In the genomic region with DNA sequence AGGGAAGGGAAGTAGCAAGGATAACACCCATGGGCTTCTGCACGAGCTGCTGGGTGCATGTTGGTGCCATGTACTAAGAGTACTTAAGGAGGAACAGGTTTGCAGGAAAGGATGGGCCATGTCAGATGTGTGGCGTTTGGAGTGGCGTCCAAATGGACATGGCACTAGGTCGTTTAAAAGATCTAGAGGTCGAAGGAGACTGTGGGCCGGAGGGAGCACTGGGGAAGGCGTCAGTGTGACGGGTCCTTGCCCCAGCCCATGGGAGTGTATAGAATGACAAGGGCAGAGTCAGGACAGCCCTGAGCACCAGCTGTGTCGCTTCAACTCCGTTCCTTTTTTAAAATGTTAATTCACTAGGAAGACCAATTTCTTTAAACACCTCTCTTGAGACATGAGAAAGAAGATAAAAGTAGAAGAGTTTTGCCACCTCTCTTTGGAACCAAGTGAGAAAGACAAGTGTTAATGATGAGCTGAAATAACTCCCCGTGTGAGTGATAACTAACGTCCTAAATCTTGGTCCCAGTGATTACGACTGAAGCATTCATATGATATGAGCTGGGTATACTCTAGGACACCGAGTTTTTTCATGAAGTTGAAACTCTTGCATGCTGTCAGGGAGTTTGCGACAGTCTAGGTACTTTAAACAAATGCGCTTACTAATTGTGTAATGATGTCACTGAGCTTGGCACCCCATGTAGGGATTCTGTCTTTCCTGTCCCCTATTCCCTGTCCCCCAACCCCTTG, we compare ENCODE assay signal across 13 cellular contexts. TPM values are rescaled to one million over a fixed set of nuclear protein-coding genes. Genes with fewer than 3 reads are reported as not detected.
DNase-seq lines count a peak whose midpoint lies in the region; ATAC-seq and TF ChIP-seq lines count a peak whose summit lies in the region.
"Had no signal": no experiment of that assay in that cellular context is flagged by ENCODE, and none has a peak within 500 bp of the region (broad histone marks: within the 10 kb centered on the region; RNA-seq: fewer than 3 reads in every experiment).

No MANE protein-coding gene starts in this region.

- H3K9me3 ChIP-seq in gastroesophageal sphincter (no peaks in the 10 kb centered on the region), osteoblast (ENCODE audit: low read depth, low read length) (no peaks in the 10 kb centered on the region), vagina (no peaks in the 10 kb centered on the region)

- H3K36me3 Mint-ChIP-seq in activated CD8-positive, alpha-beta memory T cell treated with anti-CD3 and anti-CD28 coated beads, Interleukin-2, amount 10 ng/mL, durations not matched to agents 7 days and 5 days, result peaks cover 4% of the 10 kb centered on the region

- H4K20me1 ChIP-seq in osteoblast (ENCODE audit: insufficient read depth, low read length), result no peaks in the 10 kb centered on the region

- TF ChIP-seq POLR2A in gastroesophageal sphincter (IDR thresholded peaks at IDR 0.05) (no peak), vagina (IDR thresholded peaks at IDR 0.05) (no peak)

- peaks cover 0 to 57% (median 30%) of the 10 kb centered on the region in 3 donors for H3K4me1 ChIP-seq in gastroesophageal sphincter
- peaks cover 27% of the 10 kb centered on the region for H3K4me1 ChIP-seq in osteoblast (ENCODE audit: insufficient read depth, low read length)
- H3K4me1 ChIP-seq in vagina, result peaks cover 33% of the 10 kb centered on the region

- H3K79me2 ChIP-seq in osteoblast (ENCODE audit: insufficient read depth, low read length), result peaks cover 3% of the 10 kb centered on the region

- H3K36me3 ChIP-seq in gastroesophageal sphincter, result peaks cover 0 to 35% of the 10 kb centered on the region in 2 donors
- peaks cover 11% of the 10 kb centered on the region for H3K36me3 ChIP-seq in osteoblast (ENCODE audit: insufficient read depth, low read length)
- H3K36me3 ChIP-seq in vagina, result peaks cover 0 to 18% of the 10 kb centered on the region in 2 donors

- no peak overlapping the region for H3K4me3 ChIP-seq in gastroesophageal sphincter
- no peak overlapping the region for H3K4me3 ChIP-seq in osteoblast (ENCODE audit: insufficient read depth, low read length)
- H3K4me3 ChIP-seq in vagina, result no peak overlapping the region

- no peak for TF ChIP-seq EP300 in gastroesophageal sphincter (IDR thresholded peaks at IDR 0.05)

- H3K4me2 ChIP-seq in osteoblast (ENCODE audit: insufficient read depth, low read length), result peak overlapping the region; percentile 65

- peak overlapping the region in 3 of 4 donors; percentile 63 to 75 (median 64) for H3K27ac ChIP-seq in gastroesophageal sphincter
- H3K27ac ChIP-seq in osteoblast (ENCODE audit: low read depth, low read length), result peak overlapping the region; percentile 75
- peak overlapping the region; percentile 49 for H3K27ac ChIP-seq in vagina

- H3K9me3 Mint-ChIP-seq in activated CD8-positive, alpha-beta memory T cell treated with anti-CD3 and anti-CD28 coated beads, Interleukin-2, amount 10 ng/mL, durations not matched to agents 7 days and 5 days (ENCODE audit: low read depth), result no peaks in the 10 kb centered on the region
- H3K9me3 Mint-ChIP-seq: activated naive CD4-positive, alpha-beta T cell treated with anti-CD3 and anti-CD28 coated beads, Interleukin-2, amount 50 U/mL, for 72 hours; natural killer cell had no signal

- no peak for DNase-seq in Right ventricle myocardium inferior (ENCODE audit: missing footprints)
- no peak for DNase-seq in cardiac septum (ENCODE audit: low spot score)
- DNase-seq in osteoblast (ENCODE audit: insufficient read length, low spot score, missing footprints), result no peak
- DNase-seq in vagina (ENCODE audit: extremely low spot score in 2 of 2), result no peak
- DNase-seq in activated CD8-positive, alpha-beta memory T cell treated with anti-CD3 and anti-CD28 coated beads, Interleukin-2, amount 10 ng/mL, durations not matched to agents 7 days and 5 days, result no peak
- no peak for DNase-seq in GM03348 (ENCODE audit: low spot score)
- DNase-seq: natural killer cell, NCI-H2029 treated with DMSO at 0.1 percent for 48 hours, NCI-H748 treated with DMSO at 0.1 percent for 48 hours, SHP77 had no signal

- intact Hi-C loops in Right ventricle myocardium inferior (cut with DNase I) (loop anchor here (5.0 kb wide), 1 partner anchor 367 kb away; no protein-coding TSS in a partner anchor), cardiac septum (cut with DNase I) (loop anchor here (5.0 kb wide), 3 partner anchors 252 to 422 kb away; no protein-coding TSS in a partner anchor), vagina (cut with DNase I) (no loop called here)

- no peak overlapping the region for H2AFZ ChIP-seq in osteoblast (ENCODE audit: low read length)

- H3K27me3 Mint-ChIP-seq in activated CD8-positive, alpha-beta memory T cell treated with anti-CD3 and anti-CD28 coated beads, Interleukin-2, amount 10 ng/mL, durations not matched to agents 7 days and 5 days, result no peaks in the 10 kb centered on the region

- H3K4me3 Mint-ChIP-seq in activated CD8-positive, alpha-beta memory T cell treated with anti-CD3 and anti-CD28 coated beads, Interleukin-2, amount 10 ng/mL, durations not matched to agents 7 days and 5 days, result no peak overlapping the region
- H3K4me3 Mint-ChIP-seq: natural killer cell had no signal

- peaks cover 31% of the 10 kb centered on the region for H3K4me1 Mint-ChIP-seq in activated CD8-positive, alpha-beta memory T cell treated with anti-CD3 and anti-CD28 coated beads, Interleukin-2, amount 10 ng/mL, durations not matched to agents 7 days and 5 days

- TF ChIP-seq CTCF in gastroesophageal sphincter (IDR thresholded peaks at IDR 0.05) (no peak), osteoblast (IDR thresholded peaks at IDR 0.05; ENCODE audit: extremely low read depth, low read depth, low read length) (no peak), vagina (IDR thresholded peaks at IDR 0.05) (no peak)

- ATAC-seq in Right ventricle myocardium inferior (peak; percentile 27), gastroesophageal sphincter (no peak), HG03025 (IDR thresholded peaks at IDR 0.05; ENCODE audit: low FRiP score, unreplicated experiment) (no peak)
- no peak for ATAC-seq in activated CD8-positive, alpha-beta memory T cell treated with anti-CD3 and anti-CD28 coated beads, Interleukin-2, amount 10 ng/mL, durations not matched to agents 7 days and 5 days
- ATAC-seq: activated naive CD4-positive, alpha-beta T cell treated with anti-CD3 and anti-CD28 coated beads, Interleukin-2, amount 50 U/mL, for 72 hours; natural killer cell had no signal

- 74 to 77% methylated on average over 8 to 16 of the region's 16 CpGs for WGBS in gastroesophageal sphincter (ENCODE audit: low coverage in 1 of 2), 2 donors

- CTCF ChIA-PET in activated CD8-positive, alpha-beta memory T cell treated with anti-CD3 and anti-CD28 coated beads, Interleukin-2, amount 10 ng/mL, durations not matched to agents 7 days and 5 days (lab: Charles Lee), result interaction anchor here (1.5 kb wide), 1 partner anchor 20 kb away, joined by 3 read pairs; no protein-coding TSS in a partner anchor

- no peak overlapping the region for H3K27ac Mint-ChIP-seq in activated CD8-positive, alpha-beta memory T cell treated with anti-CD3 and anti-CD28 coated beads, Interleukin-2, amount 10 ng/mL, durations not matched to agents 7 days and 5 days
- H3K27ac Mint-ChIP-seq: activated naive CD4-positive, alpha-beta T cell treated with anti-CD3 and anti-CD28 coated beads, Interleukin-2, amount 50 U/mL, for 72 hours; natural killer cell had no signal

- no peaks in the 10 kb centered on the region for H3K27me3 ChIP-seq in gastroesophageal sphincter
- no peaks in the 10 kb centered on the region for H3K27me3 ChIP-seq in osteoblast (ENCODE audit: insufficient read depth, low read length)
- no peaks in the 10 kb centered on the region for H3K27me3 ChIP-seq in vagina

RNA-seq across cellular contexts. Expression of gene LYSMD4, which starts 23.8 kb away (rescaled TPM):
- total RNA-seq in Right ventricle myocardium inferior (9.3 TPM), cardiac septum (12.7 TPM), gastroesophageal sphincter (10 to 100 TPM in 3 of 4 donors, 1 to 10 TPM in 1; 7.6 to 18.7 (median 13.6) TPM), osteoblast (8.7 and 11.2 TPM in 2 replicates), vagina (14.7 TPM)
- total RNA-seq in activated CD8-positive, alpha-beta memory T cell treated with anti-CD3 and anti-CD28 coated beads, Interleukin-2, amount 10 ng/mL, durations not matched to agents 7 days and 5 days, result 1 to 10 TPM; 8.3 to 8.5 TPM
